In genomic region chr6:39882567-39882953, GRCh38 we compare ENCODE assay signal across 9 cellular contexts. TPM values are rescaled to one million over a fixed set of nuclear protein-coding genes. Genes with fewer than 3 reads are reported as not detected.
DNase-seq lines count a peak whose midpoint lies in the region; ATAC-seq and TF ChIP-seq lines count a peak whose summit lies in the region.
"Had no signal": no experiment of that assay in that cellular context is flagged by ENCODE, and none has a peak within 500 bp of the region (broad histone marks: within the 10 kb centered on the region; RNA-seq: fewer than 3 reads in every experiment).

No MANE protein-coding gene starts in this region.

- WGBS in mesodermal cell (ENCODE audit: insufficient coverage in 2 of 2), 2 experiments, result 81% methylated on average over 7 of the region's 8 CpGs; no CpG with 5 or more reads in 1 of the 2 experiments

- no peaks in the 10 kb centered on the region for H3K27me3 ChIP-seq in thoracic aorta (replicated peaks; ENCODE audit: insufficient read depth)

- H3K4me3 ChIP-seq in mesodermal cell (ENCODE audit: extremely low read depth, insufficient read depth, low read length, poor library complexity, severe bottlenecking) (no peak overlapping the region), thoracic aorta (peak overlapping the region; percentile 12)

- DNase-seq in epidermal melanocyte (ENCODE audit: insufficient read length, low spot score) (peak; percentile 48), thoracic aorta (ENCODE audit: low spot score) (peak; percentile 68), AML-193 (lab: John Stamatoyannopoulos, UW) (no peak), midbrain (lab: John Stamatoyannopoulos, UW) (no peak), NCI-H2107 (lab: John Stamatoyannopoulos, UW) (no peak)
- DNase-seq: activated naive CD8-positive, alpha-beta T cell treated with anti-CD3 and anti-CD28 coated beads, Interleukin-2, amount 10 ng/mL, durations not matched to agents 7 days and 5 days had no signal

- peak; percentile 55 for ATAC-seq in thoracic aorta (ENCODE audit: insufficient number of reproducible peaks, low FRiP score, low read depth)
- no peak for ATAC-seq in HG03135 (IDR thresholded peaks at IDR 0.05; ENCODE audit: unreplicated experiment)

- H3K4me1 ChIP-seq in mesodermal cell (ENCODE audit: control insufficient read depth, insufficient read depth, low read length, poor library complexity, severe bottlenecking), result peaks cover 49% of the 10 kb centered on the region
- peaks cover 42 to 76% of the 10 kb centered on the region in 2 donors for H3K4me1 ChIP-seq in thoracic aorta (ENCODE audit: control insufficient read depth in 1 of 2, low read depth in 2 of 2)

- H3K9me3 ChIP-seq in KOPT-K1 (ENCODE audit: insufficient read depth, low read length, poor library complexity, severe bottlenecking) (no peaks in the 10 kb centered on the region), mesodermal cell (ENCODE audit: control insufficient read depth, low read length) (no peaks in the 10 kb centered on the region), thoracic aorta (no peaks in the 10 kb centered on the region)

- H3K36me3 ChIP-seq in KOPT-K1 (ENCODE audit: insufficient read depth, low read length), result no peaks in the 10 kb centered on the region
- H3K36me3 ChIP-seq in mesodermal cell (ENCODE audit: control insufficient read depth, insufficient read depth, low read length), result peaks cover 37% of the 10 kb centered on the region
- H3K36me3 ChIP-seq in thoracic aorta, result peaks cover 9% of the 10 kb centered on the region

- H3K27ac ChIP-seq in KOPT-K1 (ENCODE audit: low read depth, low read length, poor library complexity, severe bottlenecking) (peak overlapping the region; percentile 24), mesodermal cell (ENCODE audit: low read depth, low read length, severe bottlenecking) (peak overlapping the region; percentile 82), thoracic aorta (peak overlapping the region; percentile 79 to 96)

- TF ChIP-seq CTCF in thoracic aorta (IDR thresholded peaks at IDR 0.05), result no peak

RNA-seq across cellular contexts. Expression of gene MOCS1, which starts 51.7 kb away (rescaled TPM):
- polyA plus RNA-seq in mesodermal cell (2013, experiment 1 of 2), result 12.4 TPM
- 12.4 TPM for polyA plus RNA-seq in mesodermal cell (2013, experiment 2 of 2)
- total RNA-seq in thoracic aorta, result 10 to 100 TPM; 29.1 to 44.9 TPM

Comparison
In these comparisons a context has a peak if more than half of its experiments do, and no peak if none do; other contexts are left out.
1. H3K27ac ChIP-seq: peak in every context shown above with its lines; median percentile 88 in thoracic aorta; 82 in mesodermal cell; 24 in KOPT-K1.
2. DNase-seq: peak in epidermal melanocyte (single experiment) and thoracic aorta (single experiment); none in AML-193 (0 of 2), midbrain (single experiment) and NCI-H2107 (single experiment).